14 cellular contexts compared by ENCODE assay signal in the genomic region with DNA sequence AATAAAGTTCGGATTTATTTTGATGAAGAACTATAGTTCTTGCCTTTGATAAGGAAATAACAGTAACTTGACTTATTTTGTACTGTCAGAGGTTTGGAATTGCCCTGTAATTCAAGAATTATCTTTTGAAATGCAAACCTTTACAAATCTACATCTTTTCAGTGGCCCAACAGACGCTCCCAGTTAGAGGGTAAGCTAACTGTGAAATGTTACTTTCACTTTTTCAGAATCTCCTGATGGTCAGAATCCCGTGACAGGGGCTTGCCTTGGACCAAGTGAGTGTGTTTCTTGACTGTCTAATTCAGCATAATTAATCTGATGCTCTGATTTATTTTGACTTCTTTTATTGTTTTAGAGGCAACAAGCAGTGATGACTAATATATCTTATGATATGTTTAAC.
A peak's percentile ranks its signal among the peaks of the same experiment; 100 is the strongest.
DNase-seq lines count a peak whose midpoint lies in the region; ATAC-seq and FAIRE-seq lines count a peak whose summit lies in the region.
"Had no signal": no experiment of that assay in that cellular context is flagged by ENCODE, and none has a peak within 500 bp of the region (broad histone marks: within the 10 kb centered on the region; RNA-seq: fewer than 3 reads in every experiment).

No MANE protein-coding gene starts in this region.

- FAIRE-seq in GM19239 (lab: Jason Lieb, UNC) = peak; percentile 82

- no peaks in the 10 kb centered on the region for H3K27me3 Mint-ChIP-seq in stimulated activated memory B cell treated with anti-CD40 and anti-IgM and Interleukin-4, amounts not matched to agents 10 μg/mL and 1 μg/mL and 100 μg/mL, for 72 hours
- H3K27me3 Mint-ChIP-seq: activated CD4-positive, alpha-beta memory T cell treated with anti-CD3 and anti-CD28 coated beads, Interleukin-2, amount 10 ng/mL, durations not matched to agents 7 days and 5 days; activated naive CD8-positive, alpha-beta T cell treated with anti-CD3 and anti-CD28 coated beads, Interleukin-2, amount 10 ng/mL, durations not matched to agents 7 days and 5 days; T-cell had no signal

- H3K4me1 Mint-ChIP-seq in stimulated activated memory B cell treated with anti-CD40 and anti-IgM and Interleukin-4, amounts not matched to agents 10 μg/mL and 1 μg/mL and 100 μg/mL, for 72 hours = no peaks in the 10 kb centered on the region
- H3K4me1 Mint-ChIP-seq: activated CD4-positive, alpha-beta memory T cell treated with anti-CD3 and anti-CD28 coated beads, Interleukin-2, amount 10 ng/mL, durations not matched to agents 7 days and 5 days; activated naive CD8-positive, alpha-beta T cell treated with anti-CD3 and anti-CD28 coated beads, Interleukin-2, amount 10 ng/mL, durations not matched to agents 7 days and 5 days; T-cell had no signal

- ATAC-seq in stimulated activated memory B cell treated with anti-CD40 and anti-IgM and Interleukin-4, amounts not matched to agents 10 μg/mL and 1 μg/mL and 100 μg/mL, for 72 hours = no peak
- ATAC-seq in GM19455 (IDR thresholded peaks at IDR 0.05; ENCODE audit: unreplicated experiment) = no peak
- ATAC-seq: T-cell had no signal

- no peaks in the 10 kb centered on the region for H3K9me3 Mint-ChIP-seq in stimulated activated memory B cell treated with anti-CD40 and anti-IgM and Interleukin-4, amounts not matched to agents 10 μg/mL and 1 μg/mL and 100 μg/mL, for 72 hours
- H3K9me3 Mint-ChIP-seq: activated naive CD8-positive, alpha-beta T cell treated with anti-CD3 and anti-CD28 coated beads, Interleukin-2, amount 10 ng/mL, durations not matched to agents 7 days and 5 days; neural crest cell had no signal

- no peak overlapping the region for H3K4me3 Mint-ChIP-seq in stimulated activated memory B cell treated with anti-CD40 and anti-IgM and Interleukin-4, amounts not matched to agents 10 μg/mL and 1 μg/mL and 100 μg/mL, for 72 hours
- H3K4me3 Mint-ChIP-seq: activated CD4-positive, alpha-beta memory T cell treated with anti-CD3 and anti-CD28 coated beads, Interleukin-2, amount 10 ng/mL, durations not matched to agents 7 days and 5 days; activated naive CD8-positive, alpha-beta T cell treated with anti-CD3 and anti-CD28 coated beads, Interleukin-2, amount 10 ng/mL, durations not matched to agents 7 days and 5 days; neural crest cell; T-cell had no signal

- peak overlapping the region; percentile 22; the same call in 1 of the 2 replicates for H3K4me3 ChIP-seq in HUES48 (ENCODE audit: low read depth, low read length)

- H3K9me3 ChIP-seq in HUES48 (ENCODE audit: control insufficient read depth, insufficient read depth, low read length) = no peaks in the 10 kb centered on the region

- H3K27me3 ChIP-seq in HUES48 (ENCODE audit: control insufficient read depth, insufficient read depth, low read length) = no peaks in the 10 kb centered on the region

- DNase-seq in A172 (ENCODE audit: low spot score) = peak; percentile 43
- DNase-seq in GM19239 (ENCODE audit: insufficient read length, low spot score) = no peak
- DNase-seq in fibroblast of gingiva (ENCODE audit: low read depth) = peak; percentile 8
- DNase-seq in NCI-H2081 treated with DMSO at 0.1 percent for 48 hours (lab: John Stamatoyannopoulos, UW) = no peak
- no peak for DNase-seq in NOMO-1 treated with DMSO at 0.1 percent for 48 hours (lab: John Stamatoyannopoulos, UW; ENCODE audit: unreplicated experiment)
- DNase-seq: activated CD4-positive, alpha-beta memory T cell treated with anti-CD3 and anti-CD28 coated beads, Interleukin-2, amount 10 ng/mL, durations not matched to agents 7 days and 5 days; activated naive CD8-positive, alpha-beta T cell treated with anti-CD3 and anti-CD28 coated beads, Interleukin-2, amount 10 ng/mL, durations not matched to agents 7 days and 5 days; NCI-H748 treated with DMSO at 0.1 percent for 48 hours; stimulated activated CD4-positive, alpha-beta T cell treated with anti-CD3 and anti-CD28 coated beads, Interleukin-4, amount 100 ng/mL, for 1 hour; T-cell had no signal

- peaks cover 23% of the 10 kb centered on the region for H3K4me1 ChIP-seq in HUES48 (ENCODE audit: control insufficient read depth, insufficient read depth, low read length)

- H3K27ac Mint-ChIP-seq in stimulated activated memory B cell treated with anti-CD40 and anti-IgM and Interleukin-4, amounts not matched to agents 10 μg/mL and 1 μg/mL and 100 μg/mL, for 72 hours = no peak overlapping the region
- H3K27ac Mint-ChIP-seq: activated CD4-positive, alpha-beta memory T cell treated with anti-CD3 and anti-CD28 coated beads, Interleukin-2, amount 10 ng/mL, durations not matched to agents 7 days and 5 days; activated naive CD8-positive, alpha-beta T cell treated with anti-CD3 and anti-CD28 coated beads, Interleukin-2, amount 10 ng/mL, durations not matched to agents 7 days and 5 days; T-cell had no signal

- H3K27ac ChIP-seq in HUES48 (ENCODE audit: low read depth, low read length) = peak overlapping the region; percentile 42

- H3K9ac ChIP-seq in HUES48 (ENCODE audit: low read depth, low read length) = no peak overlapping the region

- H3K36me3 Mint-ChIP-seq in stimulated activated memory B cell treated with anti-CD40 and anti-IgM and Interleukin-4, amounts not matched to agents 10 μg/mL and 1 μg/mL and 100 μg/mL, for 72 hours = no peaks in the 10 kb centered on the region
- H3K36me3 Mint-ChIP-seq: activated naive CD8-positive, alpha-beta T cell treated with anti-CD3 and anti-CD28 coated beads, Interleukin-2, amount 10 ng/mL, durations not matched to agents 7 days and 5 days; T-cell had no signal

- no peaks in the 10 kb centered on the region for H3K36me3 ChIP-seq in HUES48 (ENCODE audit: control insufficient read depth, insufficient read depth, low read length)

Comparison
In these comparisons a context has a peak if more than half of its experiments do, and no peak if none do; other contexts are left out.
1. DNase-seq: peak in A172 (single experiment) and fibroblast of gingiva (single experiment); none in GM19239 (single experiment), NCI-H2081 treated with DMSO at 0.1 percent for 48 hours (single experiment) and NOMO-1 treated with DMSO at 0.1 percent for 48 hours (single experiment).